ENCODE assay signal across 29 cellular contexts in genomic region chr3:120445654-120446053, GRCh38. TPM values are rescaled to one million over a fixed set of nuclear protein-coding genes. Genes with fewer than 3 reads are reported as not detected.
A peak's percentile ranks its signal among the peaks of the same experiment; 100 is the strongest.
DNase-seq lines count a peak whose midpoint lies in the region; ATAC-seq and TF ChIP-seq lines count a peak whose summit lies in the region.
"Had no signal": no experiment of that assay in that cellular context is flagged by ENCODE, and none has a peak within 500 bp of the region (broad histone marks: within the 10 kb centered on the region; RNA-seq: fewer than 3 reads in every experiment).

No MANE protein-coding gene starts in this region.

- H3K18ac ChIP-seq in IMR-90 (ENCODE audit: low read depth, low read length) = no peak overlapping the region

- WGBS in IMR-90 (ENCODE audit: extremely low coverage in 2 of 2, insufficient read length in 1 of 2), 2 experiments = no CpG with 5 or more reads among the region's 5 CpGs

- H3K4me3 Mint-ChIP-seq in chondrocyte (ENCODE audit: unreplicated experiment) (no peak overlapping the region), T-helper 17 cell (no peak overlapping the region)
- no peak overlapping the region for H3K4me3 Mint-ChIP-seq in activated CD8-positive, alpha-beta T cell treated with anti-CD3 and anti-CD28 coated beads, Interleukin-2, amount 10 ng/mL, durations not matched to agents 7 days and 5 days
- H3K4me3 Mint-ChIP-seq: activated CD8-positive, alpha-beta T cell treated with anti-CD3 and anti-CD28 coated beads for 36 hours; activated naive CD4-positive, alpha-beta T cell treated with anti-CD3 and anti-CD28 coated beads, Interleukin-2, amount 10 ng/mL, durations not matched to agents 7 days and 5 days; naive thymus-derived CD8-positive, alpha-beta T cell; T-cell had no signal

- ATAC-seq in IMR-90 (ENCODE audit: low read depth) (no peak), T-helper 17 cell (no peak)
- ATAC-seq in activated CD8-positive, alpha-beta T cell treated with anti-CD3 and anti-CD28 coated beads, Interleukin-2, amount 10 ng/mL, durations not matched to agents 7 days and 5 days = no peak
- ATAC-seq: activated CD8-positive, alpha-beta T cell treated with anti-CD3 and anti-CD28 coated beads for 36 hours; left lung; naive thymus-derived CD8-positive, alpha-beta T cell; T-cell had no signal

- H3K27ac ChIP-seq in IMR-90 (ENCODE audit: insufficient read depth, low read length) (peak overlapping the region; percentile 21; the same call in 1 of the 2 replicates), muscle layer of duodenum (ENCODE audit: low read length) (peak overlapping the region; percentile 39), tibial artery (peak overlapping the region; percentile 93 to 95)
- H3K27ac ChIP-seq: epithelial cell of prostate, HL-60, left lung, testis had no signal

- H2AFZ ChIP-seq in IMR-90 (replicated peaks; ENCODE audit: low read length, poor library complexity) = no peak overlapping the region

- no peak overlapping the region for H3K14ac ChIP-seq in IMR-90 (replicated peaks; ENCODE audit: low read depth, low read length)

- H3K9me3 ChIP-seq in IMR-90 (ENCODE audit: control insufficient read depth, insufficient read depth, low read length) (no peaks in the 10 kb centered on the region), muscle layer of duodenum (ENCODE audit: control insufficient read depth in 1 of 2, low read length in 2 of 2) (no peaks in the 10 kb centered on the region), tibial artery (no peaks in the 10 kb centered on the region), T-helper 17 cell (ENCODE audit: control insufficient read depth, low read length, poor library complexity, severe bottlenecking) (no peaks in the 10 kb centered on the region)
- H3K9me3 ChIP-seq: left lung, MG63, testis had no signal

- peaks cover 24% of the 10 kb centered on the region for H3K36me3 Mint-ChIP-seq in chondrocyte (ENCODE audit: low read depth)
- H3K36me3 Mint-ChIP-seq in T-helper 17 cell (ENCODE audit: low read depth) = peaks cover 2% of the 10 kb centered on the region
- no peaks in the 10 kb centered on the region for H3K36me3 Mint-ChIP-seq in activated CD8-positive, alpha-beta T cell treated with anti-CD3 and anti-CD28 coated beads, Interleukin-2, amount 10 ng/mL, durations not matched to agents 7 days and 5 days (ENCODE audit: low read depth)
- H3K36me3 Mint-ChIP-seq: activated naive CD4-positive, alpha-beta T cell treated with anti-CD3 and anti-CD28 coated beads, Interleukin-2, amount 10 ng/mL, durations not matched to agents 7 days and 5 days; T-cell had no signal

- no TSS peak for BruUV-seq in IMR-90 (replicated peaks; lab: Mats Ljungman, UMichigan)

- peaks cover 77% of the 10 kb centered on the region for H4K20me1 ChIP-seq in IMR-90 (ENCODE audit: insufficient read depth, low read length)

- no peaks in the 10 kb centered on the region for H3K27me3 ChIP-seq in IMR-90 (ENCODE audit: control insufficient read depth, insufficient read depth, low read length)
- peaks cover 7% of the 10 kb centered on the region for H3K27me3 ChIP-seq in muscle layer of duodenum (ENCODE audit: low read depth, low read length)
- H3K27me3 ChIP-seq in tibial artery = no peaks in the 10 kb centered on the region
- H3K27me3 ChIP-seq: MG63, testis had no signal

- no peaks in the 10 kb centered on the region for H3K9me3 Mint-ChIP-seq in chondrocyte (ENCODE audit: low read depth)
- no peaks in the 10 kb centered on the region for H3K9me3 Mint-ChIP-seq in activated CD8-positive, alpha-beta T cell treated with anti-CD3 and anti-CD28 coated beads, Interleukin-2, amount 10 ng/mL, durations not matched to agents 7 days and 5 days (ENCODE audit: insufficient read depth)
- H3K9me3 Mint-ChIP-seq: activated CD8-positive, alpha-beta T cell treated with anti-CD3 and anti-CD28 coated beads for 36 hours; activated naive CD4-positive, alpha-beta T cell treated with anti-CD3 and anti-CD28 coated beads, Interleukin-2, amount 10 ng/mL, durations not matched to agents 7 days and 5 days; naive thymus-derived CD8-positive, alpha-beta T cell; T-cell had no signal

- DNase-seq in IMR-90 = no peak
- no peak for DNase-seq in chondrocyte (ENCODE audit: low spot score)
- no peak for DNase-seq in tibial artery
- DNase-seq in T-helper 17 cell = no peak
- no peak for DNase-seq in OCI-M1 (lab: John Stamatoyannopoulos, UW)
- no peak for DNase-seq in activated CD8-positive, alpha-beta T cell treated with anti-CD3 and anti-CD28 coated beads, Interleukin-2, amount 10 ng/mL, durations not matched to agents 7 days and 5 days
- DNase-seq: activated CD4-positive, alpha-beta T cell treated with anti-CD3 and anti-CD28 coated beads for 1 hour; activated CD8-positive, alpha-beta T cell treated with anti-CD3 and anti-CD28 coated beads for 36 hours; activated naive CD4-positive, alpha-beta T cell treated with anti-CD3 and anti-CD28 coated beads, Interleukin-2, amount 10 ng/mL, durations not matched to agents 7 days and 5 days; C1 segment of cervical spinal cord; DMS153; effector CD4-positive, alpha-beta T cell; KG1; left lung; MG63; naive thymus-derived CD8-positive, alpha-beta T cell; NCI-H1105; NCI-H187; NCI-H2171; NCI-H510A; occipital lobe; RPMI8226; small intestine; stimulated activated naive CD4-positive, alpha-beta T cell treated with Interleukin-2 at 50 U/mL for 16 hours; T-cell; testis had no signal

- H3K23ac ChIP-seq in IMR-90 (ENCODE audit: low read depth, low read length) = no peak overlapping the region

- H4K8ac ChIP-seq in IMR-90 (ENCODE audit: low read depth in 2 of 2, low read length in 2 of 2) = peak overlapping the region in 1 of 2 experiments; percentile 21; a peak in 1 of 4 replicates

- intact Hi-C loops in IMR-90 (cut with micrococcal nuclease) (no loop called here), tibial artery (cut with DNase I; ENCODE audit: low total_unique reads) (no loop called here)

- H3K9ac ChIP-seq in IMR-90 (ENCODE audit: low read depth, low read length) = no peak overlapping the region

- H3K4me3 ChIP-seq in IMR-90 (ENCODE audit: insufficient read depth, low read depth, low read length) = no peak overlapping the region
- H3K4me3 ChIP-seq in muscle layer of duodenum (ENCODE audit: low read depth in 1 of 2, low read length in 2 of 2) = peak overlapping the region in 1 of 2 donors; percentile 18
- H3K4me3 ChIP-seq in tibial artery = no peak overlapping the region
- H3K4me3 ChIP-seq: left lung, MG63, testis had no signal

- H2AK5ac ChIP-seq in IMR-90 (ENCODE audit: low read depth, low read length) = no peak overlapping the region

- H2BK20ac ChIP-seq in IMR-90 (ENCODE audit: low read depth, low read length) = no peak overlapping the region

- no peak overlapping the region for H2BK5ac ChIP-seq in IMR-90 (ENCODE audit: low read depth, low read length, poor library complexity, severe bottlenecking)

- H2BK15ac ChIP-seq in IMR-90 (ENCODE audit: low read depth, low read length) = no peak overlapping the region

- TF ChIP-seq POLR2A in IMR-90 (IDR thresholded peaks at IDR 0.05; ENCODE audit: low read depth, low read length) = no peak

- H3K4me2 ChIP-seq in IMR-90 (ENCODE audit: low read depth, low read length) = no peak overlapping the region

- H3K36me3 ChIP-seq in IMR-90 (ENCODE audit: control insufficient read depth, insufficient read depth, low read length) = peaks cover 32% of the 10 kb centered on the region
- peaks cover 1 to 14% of the 10 kb centered on the region in 2 donors for H3K36me3 ChIP-seq in muscle layer of duodenum (ENCODE audit: control insufficient read depth in 1 of 2, insufficient read depth in 2 of 2, low read length in 2 of 2)
- no peaks in the 10 kb centered on the region for H3K36me3 ChIP-seq in tibial artery
- H3K36me3 ChIP-seq: left lung had no signal

- dilution Hi-C loops in IMR-90 (cut with HindIII; ENCODE audit: low sequenced_read_pairs, unreplicated experiment) = no loop called here

- POLR2A ChIA-PET in IMR-90 (lab: Charles Lee; ENCODE audit: unreplicated experiment) = no interaction called here
- POLR2A ChIA-PET in activated CD8-positive, alpha-beta T cell treated with anti-CD3 and anti-CD28 coated beads, Interleukin-2, amount 10 ng/mL, durations not matched to agents 7 days and 5 days (lab: Charles Lee) = no interaction called here

- no peak overlapping the region for H3K56ac ChIP-seq in IMR-90 (ENCODE audit: extremely low read depth, insufficient read depth, low read length)

- H3K27me3 Mint-ChIP-seq in chondrocyte (ENCODE audit: low read depth) (no peaks in the 10 kb centered on the region), T-helper 17 cell (peaks cover 70% of the 10 kb centered on the region)
- H3K27me3 Mint-ChIP-seq in activated CD8-positive, alpha-beta T cell treated with anti-CD3 and anti-CD28 coated beads, Interleukin-2, amount 10 ng/mL, durations not matched to agents 7 days and 5 days (ENCODE audit: low read depth) = peaks cover 45% of the 10 kb centered on the region

- peaks cover 27% of the 10 kb centered on the region for H3K9me1 ChIP-seq in IMR-90 (ENCODE audit: insufficient read depth, low read length)

- H3K27ac Mint-ChIP-seq in chondrocyte (ENCODE audit: unreplicated experiment) = peak overlapping the region; percentile 71
- H3K27ac Mint-ChIP-seq in T-helper 17 cell = no peak overlapping the region
- no peak overlapping the region for H3K27ac Mint-ChIP-seq in activated CD8-positive, alpha-beta T cell treated with anti-CD3 and anti-CD28 coated beads, Interleukin-2, amount 10 ng/mL, durations not matched to agents 7 days and 5 days
- H3K27ac Mint-ChIP-seq: activated CD8-positive, alpha-beta T cell treated with anti-CD3 and anti-CD28 coated beads for 36 hours; activated naive CD4-positive, alpha-beta T cell treated with anti-CD3 and anti-CD28 coated beads, Interleukin-2, amount 10 ng/mL, durations not matched to agents 7 days and 5 days; naive thymus-derived CD8-positive, alpha-beta T cell had no signal

- CTCF ChIA-PET in IMR-90 (lab: Yijun Ruan, JAX) = interaction anchor here (1.1 to 1.6 kb wide), 2 partner anchors 113 to 349 kb away, joined by 3 read pairs; no protein-coding TSS in a partner anchor
- CTCF ChIA-PET in activated CD8-positive, alpha-beta T cell treated with anti-CD3 and anti-CD28 coated beads, Interleukin-2, amount 10 ng/mL, durations not matched to agents 7 days and 5 days (lab: Charles Lee) = interaction anchor here (0.7 to 5.2 kb wide), 4 partner anchors 28 to 552 kb away, joined by 3 to 31 read pairs (median 4); no protein-coding TSS in a partner anchor

- H4K91ac ChIP-seq in IMR-90 (ENCODE audit: insufficient read depth, low read depth, low read length) = no peak overlapping the region

- H2AK9ac ChIP-seq in IMR-90 (replicated peaks; ENCODE audit: low read depth, low read length, poor library complexity) = no peak overlapping the region

- H3K4me1 ChIP-seq in IMR-90 (ENCODE audit: control insufficient read depth, insufficient read depth, low read length) (peaks cover 17% of the 10 kb centered on the region), muscle layer of duodenum (ENCODE audit: control insufficient read depth in 1 of 2, insufficient read depth in 2 of 2, low read length in 2 of 2) (peaks cover 32 to 68% of the 10 kb centered on the region in 2 donors), tibial artery (peaks cover 0 to 87% (median 60%) of the 10 kb centered on the region in 4 donors)

- H3K4me1 Mint-ChIP-seq in chondrocyte (ENCODE audit: low read depth) = peaks cover 80% of the 10 kb centered on the region
- peaks cover 7% of the 10 kb centered on the region for H3K4me1 Mint-ChIP-seq in T-helper 17 cell
- peaks cover 4% of the 10 kb centered on the region for H3K4me1 Mint-ChIP-seq in activated CD8-positive, alpha-beta T cell treated with anti-CD3 and anti-CD28 coated beads, Interleukin-2, amount 10 ng/mL, durations not matched to agents 7 days and 5 days (ENCODE audit: low read depth)

- no peak for TF ChIP-seq RAD21 in IMR-90 (IDR thresholded peaks at IDR 0.05; ENCODE audit: low read length)

- H4K5ac ChIP-seq in IMR-90 (ENCODE audit: low read depth, low read length) = no peak overlapping the region

- in situ Hi-C loops in IMR-90 (cut with MboI; ENCODE audit: low sequenced_read_pairs) = loop anchor here (25.0 kb wide), 2 partner anchors 342 to 1042 kb away; no protein-coding TSS in a partner anchor

- H2BK120ac ChIP-seq in IMR-90 (ENCODE audit: low read depth, low read length) = no peak overlapping the region

- H3K79me1 ChIP-seq in IMR-90 (ENCODE audit: low read depth in 1 of 2, low read length in 2 of 2) = peaks cover 3 to 47% of the 10 kb centered on the region in 2 experiments; a peak in 3 of 4 replicates

- H3K4ac ChIP-seq in IMR-90 (ENCODE audit: low read depth, low read length) = no peak overlapping the region

- TF ChIP-seq CTCF in IMR-90 (conservative IDR thresholded peaks at IDR 0.05; ENCODE audit: low read depth, low read length) (no peak), chondrocyte (IDR thresholded peaks at IDR 0.05) (no peak), tibial artery (IDR thresholded peaks at IDR 0.05) (no peak)

RNA-seq across cellular contexts. Expression of gene FSTL1, which starts 5.1 kb away (rescaled TPM):
- total RNA-seq in IMR-90 (2012; rRNA removed) = 1,097 and 1,642 TPM in 2 replicates
- 864 and 916 TPM in 2 replicates for polyA plus RNA-seq in IMR-90 (2012; rRNA removed)
- 367 and 446 TPM in 2 replicates for polyA plus RNA-seq in IMR-90 (2012; cell fraction: cytosol; rRNA removed)
- 302 and 555 TPM in 2 replicates for polyA plus RNA-seq in IMR-90 (2012; cell fraction: nucleus; rRNA removed; ENCODE audit: low replicate concordance)
- 2,561 to 3,511 TPM (median 3,398 TPM) in 3 replicates for total RNA-seq in chondrocyte
- 10 to 100 TPM in 1 of 2 donors, 1 to 10 TPM in 1; 1.1 to 17.4 TPM for total RNA-seq in T-helper 17 cell
- under 1 TPM; 0.37 to 0.50 TPM for total RNA-seq in activated CD8-positive, alpha-beta T cell treated with anti-CD3 and anti-CD28 coated beads, Interleukin-2, amount 10 ng/mL, durations not matched to agents 7 days and 5 days

Comparison
In these comparisons a context has a peak if more than half of its experiments do, and no peak if none do; other contexts are left out.
1. H3K27ac ChIP-seq: peak in every context shown above with its lines; median percentile 94 in tibial artery; 39 in muscle layer of duodenum; 21 in IMR-90.
2. RNA of gene FSTL1, which starts 5.1 kb away (total RNA-seq): 2,561 to 3,511 TPM in chondrocyte and 1,097 to 1,642 TPM in IMR-90; 1.1 to 17.4 TPM in T-helper 17 cell and 0.37 to 0.50 TPM in activated CD8-positive, alpha-beta T cell treated with anti-CD3 and anti-CD28 coated beads, Interleukin-2, amount 10 ng/mL, durations not matched to agents 7 days and 5 days; every median in the first group is over 10 times any median in the second.